ENCODE assay signal across 1 cellular context in genomic region chr6:385614-386013, GRCh38.
TF ChIP-seq lines count a peak whose summit lies in the region.

No MANE protein-coding gene starts in this region.

TF ChIP-seq in GM12891, 5 proteins besides CTCF, POLR2A, EP300 and RAD21 (continued from another document):
- TF ChIP-seq SPI1 (IDR thresholded peaks at IDR 0.05; ENCODE audit: low read depth, low read length): no peak
